Comparison of ENCODE assay signal across 29 cellular contexts in genomic region chr17:29024456-29024952, GRCh38. TPM values are rescaled to one million over a fixed set of nuclear protein-coding genes. Genes with fewer than 3 reads are reported as not detected.
"Had no signal": no experiment of that assay in that cellular context is flagged by ENCODE, and none has a peak within 500 bp of the region (broad histone marks: within the 10 kb centered on the region; RNA-seq: fewer than 3 reads in every experiment).

No MANE protein-coding gene starts in this region.

- H3K4me3 ChIP-seq: colonic mucosa, esophagus squamous epithelium, gastrocnemius medialis, heart right ventricle, left lung, lower lobe of right lung, mucosa of descending colon had no signal

- H3K9me3 Mint-ChIP-seq: dendritic cell treated with granulocyte-macrophage colony-stimulating factor and Interleukin-4, amounts not matched to agents 40 ng/mL and 50 ng/mL, for 4 days; effector memory CD8-positive, alpha-beta T cell; mesothelial cell of epicardium; naive B cell had no signal

- H3K9me3 ChIP-seq: colonic mucosa, esophagus squamous epithelium, gastrocnemius medialis, heart right ventricle, left lung, lower lobe of right lung, mucosa of descending colon had no signal

- H3K4me3 Mint-ChIP-seq: dendritic cell treated with granulocyte-macrophage colony-stimulating factor and Interleukin-4, amounts not matched to agents 40 ng/mL and 50 ng/mL, for 4 days; effector memory CD8-positive, alpha-beta T cell; mesothelial cell of epicardium; naive B cell had no signal

- H3K36me3 ChIP-seq: colonic mucosa, esophagus squamous epithelium, gastrocnemius medialis, heart right ventricle, left lung, lower lobe of right lung had no signal

- H3K36me3 Mint-ChIP-seq: mesothelial cell of epicardium had no signal

- ATAC-seq: effector memory CD8-positive, alpha-beta T cell; esophagus mucosa; gastrocnemius medialis; heart right ventricle; left cardiac atrium; left lung; left ventricle myocardium superior; lower lobe of right lung; mucosa of descending colon had no signal

- H3K27ac ChIP-seq: colonic mucosa, epithelial cell of prostate, esophagus squamous epithelium, gastrocnemius medialis, heart right ventricle, left lung, lower lobe of right lung had no signal

- DNase-seq: colonic mucosa; cortex of kidney; effector CD8-positive, alpha-beta T cell; effector memory CD8-positive, alpha-beta T cell; erythroblast; esophagus squamous epithelium; foreskin fibroblast; foreskin melanocyte; gastrocnemius medialis; glutamatergic neuron; heart right ventricle; hippocampal formation; left cardiac atrium; left lung; left ventricle myocardium superior; lower lobe of right lung; mesenchymal stem cell; mucosa of descending colon; naive B cell had no signal

- H3K27ac Mint-ChIP-seq: dendritic cell treated with granulocyte-macrophage colony-stimulating factor and Interleukin-4, amounts not matched to agents 40 ng/mL and 50 ng/mL, for 4 days; mesothelial cell of epicardium had no signal

- H3K4me1 ChIP-seq: gastrocnemius medialis had no signal

RNA-seq across cellular contexts. Expression of gene PIPOX, which starts 18.4 kb away (rescaled TPM):
- polyA plus RNA-seq: keratinocyte had no signal

RNA-seq across cellular contexts. Expression of gene SEZ6, which starts 18.7 kb away (rescaled TPM):
- total RNA-seq: dermis microvascular lymphatic vessel endothelial cell, esophagus mucosa, esophagus squamous epithelium, gastrocnemius medialis, glomerular endothelial cell, heart right ventricle, kidney epithelial cell, left ventricle myocardium superior, lower leg skin, lower lobe of right lung, mesenteric fat pad, mesothelial cell of epicardium had no signal
- polyA plus RNA-seq: heart right ventricle, keratinocyte had no signal
